In the genomic region with DNA sequence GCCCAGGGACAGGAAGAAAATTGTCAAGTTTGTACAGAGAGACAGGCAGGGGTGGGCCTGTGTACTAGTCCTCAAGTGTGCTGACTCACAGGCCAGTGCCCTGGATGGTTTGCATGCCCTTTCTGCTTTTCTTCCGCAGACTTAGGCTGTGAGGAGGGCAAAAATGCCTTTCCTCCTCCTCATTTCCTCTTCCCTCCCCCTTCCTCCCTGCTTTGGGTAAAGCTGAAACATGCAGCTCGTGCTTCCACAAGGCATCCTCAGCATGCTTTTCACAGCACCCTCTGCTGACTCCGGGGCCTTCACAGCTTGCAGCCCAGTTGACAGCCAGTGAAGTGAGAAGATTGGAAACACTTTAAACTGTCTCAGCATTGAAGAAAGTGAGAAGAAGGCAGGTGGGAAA, we compare ENCODE assay signal across 9 cellular contexts.
DNase-seq lines count a peak whose midpoint lies in the region; ATAC-seq and TF ChIP-seq lines count a peak whose summit lies in the region.
"Had no signal": no experiment of that assay in that cellular context is flagged by ENCODE, and none has a peak within 500 bp of the region (broad histone marks: within the 10 kb centered on the region; RNA-seq: fewer than 3 reads in every experiment).

No MANE protein-coding gene starts in this region.

- CTCF ChIA-PET in HCT116 (lab: Charles Lee), result no interaction called here

- ATAC-seq in HCT116 (peak; percentile 80), HG02840 (IDR thresholded peaks at IDR 0.05; ENCODE audit: low FRiP score, unreplicated experiment) (no peak), natural killer cell (no peak)

- BruUV-seq in HCT116 (replicated peaks; lab: Mats Ljungman, UMichigan), result no TSS peak

- H2AFZ ChIP-seq in HCT116 (ENCODE audit: low read depth, low read length, poor library complexity, severe bottlenecking), result no peak overlapping the region

- H3K9me3 Mint-ChIP-seq in natural killer cell, result no peaks in the 10 kb centered on the region

- RAD21 ChIA-PET in HCT116 (lab: Charles Lee; ENCODE audit: low non-redundant PET in 1 of 2, low total read pairs in 2 of 2, uncharacterized antibody in 2 of 2, unreplicated experiment in 2 of 2), result no interaction called here

- H3K36me3 ChIP-seq in HCT116 (ENCODE audit: control insufficient read depth in 1 of 2, insufficient read depth in 2 of 2, low read length in 2 of 2) (no peaks in the 10 kb centered on the region), WERI-Rb-1 (no peaks in the 10 kb centered on the region), left ventricle myocardium inferior (no peaks in the 10 kb centered on the region)

- H3K27me3 ChIP-seq in HCT116 (ENCODE audit: insufficient read depth, low read length) (no peaks in the 10 kb centered on the region), WERI-Rb-1 (ENCODE audit: insufficient read depth, low read depth, severe bottlenecking) (no peaks in the 10 kb centered on the region), left ventricle myocardium inferior (ENCODE audit: low read depth) (no peaks in the 10 kb centered on the region)

- no peaks in the 10 kb centered on the region for H3K9me2 ChIP-seq in HCT116 (ENCODE audit: insufficient read depth)

- 0 out of 2 replicates have a peak, but pooled peaks have one; percentile 25 for TF ChIP-seq RAD21 in HCT116 (IDR thresholded peaks at IDR 0.05; ENCODE audit: low read depth)

- no peak overlapping the region for H3K27ac Mint-ChIP-seq in natural killer cell

- no peak overlapping the region for H3K4me3 ChIP-seq in HCT116 (replicated peaks in 1 of 2; ENCODE audit: low read depth in 1 of 2, low read length in 2 of 2)
- H3K4me3 ChIP-seq in WERI-Rb-1 (ENCODE audit: low read depth, low read length), result no peak overlapping the region
- no peak overlapping the region for H3K4me3 ChIP-seq in left ventricle myocardium inferior
- H3K4me3 ChIP-seq in skeletal muscle cell (ENCODE audit: low read depth, low read length), result no peak overlapping the region

- TF ChIP-seq CTCF in HCT116 (IDR thresholded peaks at IDR 0.05 in 2 of 3, conservative IDR thresholded peaks at IDR 0.05 in 1 of 3; ENCODE audit: borderline replicate concordance in 1 of 3, insufficient read depth in 1 of 3, low read depth in 2 of 3, low read length in 2 of 3), result 0 out of 6 replicates have a peak, but pooled peaks of 1 of the 3 experiments have one; percentile 7
- peak; percentile 33; the same call in 1 of the 2 replicates for TF ChIP-seq CTCF in WERI-Rb-1 (IDR thresholded peaks at IDR 0.05; ENCODE audit: low read depth, low read length)
- TF ChIP-seq CTCF in left ventricle myocardium inferior (IDR thresholded peaks at IDR 0.05; ENCODE audit: borderline replicate concordance), result peak; percentile 34
- no peak for TF ChIP-seq CTCF in natural killer cell (IDR thresholded peaks at IDR 0.05)

- no peak overlapping the region for H3K4me3 Mint-ChIP-seq in natural killer cell

- H4K20me1 ChIP-seq in HCT116 (ENCODE audit: insufficient read depth), result no peaks in the 10 kb centered on the region

- H3K4me1 ChIP-seq in HCT116 (ENCODE audit: control insufficient read depth in 1 of 2, insufficient read depth in 2 of 2, low read length in 2 of 2) (peaks cover 0 to 16% of the 10 kb centered on the region in 2 experiments; a peak in 2 of 4 replicates), left ventricle myocardium inferior (peaks cover 41% of the 10 kb centered on the region)

- TF ChIP-seq POLR2A in HCT116 (IDR thresholded peaks at IDR 0.05; ENCODE audit: borderline replicate concordance, extremely low read depth, insufficient read depth, insufficient read length), result no peak

- no peak overlapping the region for H3K9ac ChIP-seq in HCT116 (ENCODE audit: low read length)

- intact Hi-C loops in HCT116 (cut with micrococcal nuclease), result no loop called here
- intact Hi-C loops in left ventricle myocardium inferior (cut with micrococcal nuclease), result no loop called here
- intact Hi-C loops in natural killer cell (cut with micrococcal nuclease), result no loop called here

- H3K36me3 Mint-ChIP-seq in natural killer cell, result no peaks in the 10 kb centered on the region

- no peaks in the 10 kb centered on the region for H3K9me3 ChIP-seq in HCT116 (ENCODE audit: control insufficient read depth in 1 of 2, insufficient read depth in 1 of 2, low read depth in 1 of 2, low read length in 2 of 2)
- H3K9me3 ChIP-seq in WERI-Rb-1 (ENCODE audit: severe bottlenecking), result no peaks in the 10 kb centered on the region
- H3K9me3 ChIP-seq in left ventricle myocardium inferior (replicated peaks), result no peaks in the 10 kb centered on the region

- H3K4me2 ChIP-seq in HCT116 (ENCODE audit: low read length), result peak overlapping the region; percentile 56

- H3K79me2 ChIP-seq in HCT116 (ENCODE audit: insufficient read depth, low read length), result no peaks in the 10 kb centered on the region

- H3K27me3 Mint-ChIP-seq in natural killer cell (ENCODE audit: low read depth in 2 of 2), result peaks cover 0 to 8% of the 10 kb centered on the region in 2 donors

- POLR2A ChIA-PET in HCT116 (lab: Charles Lee), result no interaction called here

- H3K27ac ChIP-seq in HCT116 (ENCODE audit: low read depth, low read length) (no peak overlapping the region), WERI-Rb-1 (no peak overlapping the region), left ventricle myocardium inferior (replicated peaks) (peak overlapping the region; percentile 67)

- no peaks in the 10 kb centered on the region for H3K4me1 Mint-ChIP-seq in natural killer cell

- DNase-seq in HCT116 (ENCODE audit: low read depth, low spot score) (peak; percentile 26), WERI-Rb-1 (peak; percentile 36), left ventricle myocardium inferior (peak; percentile 18), skeletal muscle cell (ENCODE audit: low read depth) (peak; percentile 96), NCI-H510A (lab: John Stamatoyannopoulos, UW) (no peak), natural killer cell (no peak)
- no peak for DNase-seq in activated CD4-positive, alpha-beta T cell treated with anti-CD3 and anti-CD28 coated beads for 48 hours
- DNase-seq: stimulated activated CD4-positive, alpha-beta T cell treated with anti-CD3 and anti-CD28 coated beads, Interleukin-12 subunit alpha, Interleukin-12 subunit beta, amount 100 ng/mL, for 4 hours had no signal

TF ChIP-seq in HCT116, 20 proteins besides CTCF, POLR2A, EP300 and RAD21:
- TF ChIP-seq SIN3A (IDR thresholded peaks at IDR 0.05; ENCODE audit: low read depth) (no peak), SP1 (IDR thresholded peaks at IDR 0.05; ENCODE audit: low read depth) (no peak), JUND (IDR thresholded peaks at IDR 0.05) (no peak), CBX3 (IDR thresholded peaks at IDR 0.05; ENCODE audit: low read depth) (peak; percentile 31; the same call in 1 of the 2 replicates), ELF1 (IDR thresholded peaks at IDR 0.05; ENCODE audit: borderline replicate concordance, low read depth) (no peak), POLR2AphosphoS5 (IDR thresholded peaks at IDR 0.05; ENCODE audit: low read depth, low read length) (no peak), ZFX (IDR thresholded peaks at IDR 0.05) (no peak), TCF7L2 (IDR thresholded peaks at IDR 0.05; ENCODE audit: borderline replicate concordance, extremely low read depth, insufficient read depth, insufficient read length) (no peak)
- TF ChIP-seq, protein P1, sequence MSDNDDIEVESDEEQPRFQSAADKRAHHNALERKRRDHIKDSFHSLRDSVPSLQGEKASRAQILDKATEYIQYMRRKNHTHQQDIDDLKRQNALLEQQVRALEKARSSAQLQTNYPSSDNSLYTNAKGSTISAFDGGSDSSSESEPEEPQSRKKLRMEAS (IDR thresholded peaks at IDR 0.05), result peak; percentile 72
- TF ChIP-seq, protein P2, sequence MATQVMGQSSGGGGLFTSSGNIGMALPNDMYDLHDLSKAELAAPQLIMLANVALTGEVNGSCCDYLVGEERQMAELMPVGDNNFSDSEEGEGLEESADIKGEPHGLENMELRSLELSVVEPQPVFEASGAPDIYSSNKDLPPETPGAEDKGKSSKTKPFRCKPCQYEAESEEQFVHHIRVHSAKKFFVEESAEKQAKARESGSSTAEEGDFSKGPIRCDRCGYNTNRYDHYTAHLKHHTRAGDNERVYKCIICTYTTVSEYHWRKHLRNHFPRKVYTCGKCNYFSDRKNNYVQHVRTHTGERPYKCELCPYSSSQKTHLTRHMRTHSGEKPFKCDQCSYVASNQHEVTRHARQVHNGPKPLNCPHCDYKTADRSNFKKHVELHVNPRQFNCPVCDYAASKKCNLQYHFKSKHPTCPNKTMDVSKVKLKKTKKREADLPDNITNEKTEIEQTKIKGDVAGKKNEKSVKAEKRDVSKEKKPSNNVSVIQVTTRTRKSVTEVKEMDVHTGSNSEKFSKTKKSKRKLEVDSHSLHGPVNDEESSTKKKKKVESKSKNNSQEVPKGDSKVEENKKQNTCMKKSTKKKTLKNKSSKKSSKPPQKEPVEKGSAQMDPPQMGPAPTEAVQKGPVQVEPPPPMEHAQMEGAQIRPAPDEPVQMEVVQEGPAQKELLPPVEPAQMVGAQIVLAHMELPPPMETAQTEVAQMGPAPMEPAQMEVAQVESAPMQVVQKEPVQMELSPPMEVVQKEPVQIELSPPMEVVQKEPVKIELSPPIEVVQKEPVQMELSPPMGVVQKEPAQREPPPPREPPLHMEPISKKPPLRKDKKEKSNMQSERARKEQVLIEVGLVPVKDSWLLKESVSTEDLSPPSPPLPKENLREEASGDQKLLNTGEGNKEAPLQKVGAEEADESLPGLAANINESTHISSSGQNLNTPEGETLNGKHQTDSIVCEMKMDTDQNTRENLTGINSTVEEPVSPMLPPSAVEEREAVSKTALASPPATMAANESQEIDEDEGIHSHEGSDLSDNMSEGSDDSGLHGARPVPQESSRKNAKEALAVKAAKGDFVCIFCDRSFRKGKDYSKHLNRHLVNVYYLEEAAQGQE (IDR thresholded peaks at IDR 0.05; ENCODE audit: low read depth), result no peak

Comparison
In these comparisons a context has a peak if more than half of its experiments do, and no peak if none do; other contexts are left out.
1. DNase-seq: peak in HCT116 (single experiment), WERI-Rb-1 (single experiment), left ventricle myocardium inferior (single experiment) and skeletal muscle cell (single experiment); none in activated CD4-positive, alpha-beta T cell treated with anti-CD3 and anti-CD28 coated beads for 48 hours (single experiment), NCI-H510A (single experiment) and natural killer cell (single experiment).